ENCODE assay signal across 1 cellular context in the genomic region with DNA sequence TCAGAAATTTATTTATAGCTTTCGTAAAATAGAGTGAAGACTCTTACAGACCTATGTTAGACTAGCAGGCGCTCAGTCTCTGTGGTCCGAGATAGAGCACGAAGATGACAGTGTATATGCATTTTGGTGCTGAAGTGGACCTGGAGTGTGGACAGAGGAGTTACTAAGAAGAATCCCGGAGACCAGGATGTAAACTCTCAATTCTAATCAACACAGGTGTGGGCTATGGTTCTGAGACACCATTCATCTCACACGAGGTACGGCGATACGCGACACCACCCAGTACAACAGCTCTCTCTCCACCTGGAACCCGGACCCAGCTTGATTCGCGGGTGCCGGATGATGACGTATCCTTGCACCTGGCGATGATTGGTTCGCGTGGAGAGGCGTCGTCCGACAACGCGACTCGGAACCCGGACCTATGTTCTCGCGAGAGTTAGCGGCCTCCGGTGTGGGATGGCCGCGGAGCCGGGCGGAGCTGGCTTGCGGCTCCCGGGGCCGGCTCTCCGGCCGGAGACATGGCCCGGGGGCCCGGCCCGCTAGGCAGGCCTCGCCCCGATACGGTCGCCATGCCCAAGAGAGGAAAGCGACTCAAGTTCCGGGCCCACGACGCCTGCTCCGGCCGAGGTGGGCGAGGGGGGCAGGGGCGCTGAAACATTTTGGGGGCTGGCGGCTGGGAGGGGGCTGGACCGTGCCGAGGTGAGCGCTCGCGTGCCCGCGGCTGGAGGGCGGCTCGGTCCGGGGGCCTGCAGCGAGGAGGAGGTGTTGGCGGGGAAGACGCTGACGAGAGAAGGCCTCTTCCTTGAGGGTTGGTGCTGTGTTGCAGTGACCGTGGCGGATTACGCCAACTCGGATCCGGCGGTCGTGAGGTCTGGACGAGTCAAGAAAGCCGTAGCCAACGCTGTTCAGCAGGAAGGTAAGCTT.
A peak's percentile ranks its signal among the peaks of the same experiment; 100 is the strongest.
TF ChIP-seq lines count a peak whose summit lies in the region.

A gene with protein sequence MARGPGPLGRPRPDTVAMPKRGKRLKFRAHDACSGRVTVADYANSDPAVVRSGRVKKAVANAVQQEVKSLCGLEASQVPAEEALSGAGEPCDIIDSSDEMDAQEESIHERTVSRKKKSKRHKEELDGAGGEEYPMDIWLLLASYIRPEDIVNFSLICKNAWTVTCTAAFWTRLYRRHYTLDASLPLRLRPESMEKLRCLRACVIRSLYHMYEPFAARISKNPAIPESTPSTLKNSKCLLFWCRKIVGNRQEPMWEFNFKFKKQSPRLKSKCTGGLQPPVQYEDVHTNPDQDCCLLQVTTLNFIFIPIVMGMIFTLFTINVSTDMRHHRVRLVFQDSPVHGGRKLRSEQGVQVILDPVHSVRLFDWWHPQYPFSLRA (plus strand): TSS at position 427 of the 924 bp plus-strand sequence. CDS start 92 bp downstream, at position 519.

TF ChIP-seq in HepG2, 621 proteins besides CTCF, POLR2A, EP300 and RAD21 (continued from another document and continues in another):
- TF ChIP-seq, protein P1, sequence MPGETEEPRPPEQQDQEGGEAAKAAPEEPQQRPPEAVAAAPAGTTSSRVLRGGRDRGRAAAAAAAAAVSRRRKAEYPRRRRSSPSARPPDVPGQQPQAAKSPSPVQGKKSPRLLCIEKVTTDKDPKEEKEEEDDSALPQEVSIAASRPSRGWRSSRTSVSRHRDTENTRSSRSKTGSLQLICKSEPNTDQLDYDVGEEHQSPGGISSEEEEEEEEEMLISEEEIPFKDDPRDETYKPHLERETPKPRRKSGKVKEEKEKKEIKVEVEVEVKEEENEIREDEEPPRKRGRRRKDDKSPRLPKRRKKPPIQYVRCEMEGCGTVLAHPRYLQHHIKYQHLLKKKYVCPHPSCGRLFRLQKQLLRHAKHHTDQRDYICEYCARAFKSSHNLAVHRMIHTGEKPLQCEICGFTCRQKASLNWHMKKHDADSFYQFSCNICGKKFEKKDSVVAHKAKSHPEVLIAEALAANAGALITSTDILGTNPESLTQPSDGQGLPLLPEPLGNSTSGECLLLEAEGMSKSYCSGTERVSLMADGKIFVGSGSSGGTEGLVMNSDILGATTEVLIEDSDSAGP (CRISPR knock-in tag; IDR thresholded peaks at IDR 0.05; ENCODE audit: borderline replicate concordance): peak; percentile 86
- TF ChIP-seq ZNF574 (CRISPR knock-in tag; IDR thresholded peaks at IDR 0.05) (peak; percentile 69; the same call in 1 of the 2 replicates), TOE1 (CRISPR knock-in tag; IDR thresholded peaks at IDR 0.05) (no peak), EED (CRISPR knock-in tag; IDR thresholded peaks at IDR 0.05) (peak; percentile 84; the same call in 1 of the 2 replicates), FOXA3 (CRISPR knock-in tag; IDR thresholded peaks at IDR 0.05) (peak; percentile 49; the same call in 1 of the 2 replicates), ZSCAN31 (CRISPR knock-in tag; IDR thresholded peaks at IDR 0.05; ENCODE audit: low read depth) (peak; percentile 76), ZNF629 (CRISPR knock-in tag; conservative IDR thresholded peaks at IDR 0.05) (no peak), HMGA1 (CRISPR knock-in tag; conservative IDR thresholded peaks at IDR 0.05) (no peak), BORCS8-MEF2B (CRISPR knock-in tag; IDR thresholded peaks at IDR 0.05) (peak; percentile 53; the same call in 1 of the 2 replicates), KDM5A (IDR thresholded peaks at IDR 0.05; ENCODE audit: borderline replicate concordance, low read length) (peak; percentile 93), SALL1 (CRISPR knock-in tag; IDR thresholded peaks at IDR 0.05) (peak; percentile 85), SPEN (CRISPR knock-in tag; IDR thresholded peaks at IDR 0.05; ENCODE audit: low read depth) (peak; percentile 52), ZNF234 (CRISPR knock-in tag; conservative IDR thresholded peaks at IDR 0.05) (no peak), ZNF768 (CRISPR knock-in tag; IDR thresholded peaks at IDR 0.05) (peak; percentile 20; the same call in 1 of the 2 replicates), CEBPZ (IDR thresholded peaks at IDR 0.05; ENCODE audit: low read length) (no peak), BRD4 (CRISPR knock-in tag; IDR thresholded peaks at IDR 0.05) (no peak), DMAP1 (CRISPR knock-in tag; IDR thresholded peaks at IDR 0.05) (peak; percentile 72)
- TF ChIP-seq, protein P2, sequence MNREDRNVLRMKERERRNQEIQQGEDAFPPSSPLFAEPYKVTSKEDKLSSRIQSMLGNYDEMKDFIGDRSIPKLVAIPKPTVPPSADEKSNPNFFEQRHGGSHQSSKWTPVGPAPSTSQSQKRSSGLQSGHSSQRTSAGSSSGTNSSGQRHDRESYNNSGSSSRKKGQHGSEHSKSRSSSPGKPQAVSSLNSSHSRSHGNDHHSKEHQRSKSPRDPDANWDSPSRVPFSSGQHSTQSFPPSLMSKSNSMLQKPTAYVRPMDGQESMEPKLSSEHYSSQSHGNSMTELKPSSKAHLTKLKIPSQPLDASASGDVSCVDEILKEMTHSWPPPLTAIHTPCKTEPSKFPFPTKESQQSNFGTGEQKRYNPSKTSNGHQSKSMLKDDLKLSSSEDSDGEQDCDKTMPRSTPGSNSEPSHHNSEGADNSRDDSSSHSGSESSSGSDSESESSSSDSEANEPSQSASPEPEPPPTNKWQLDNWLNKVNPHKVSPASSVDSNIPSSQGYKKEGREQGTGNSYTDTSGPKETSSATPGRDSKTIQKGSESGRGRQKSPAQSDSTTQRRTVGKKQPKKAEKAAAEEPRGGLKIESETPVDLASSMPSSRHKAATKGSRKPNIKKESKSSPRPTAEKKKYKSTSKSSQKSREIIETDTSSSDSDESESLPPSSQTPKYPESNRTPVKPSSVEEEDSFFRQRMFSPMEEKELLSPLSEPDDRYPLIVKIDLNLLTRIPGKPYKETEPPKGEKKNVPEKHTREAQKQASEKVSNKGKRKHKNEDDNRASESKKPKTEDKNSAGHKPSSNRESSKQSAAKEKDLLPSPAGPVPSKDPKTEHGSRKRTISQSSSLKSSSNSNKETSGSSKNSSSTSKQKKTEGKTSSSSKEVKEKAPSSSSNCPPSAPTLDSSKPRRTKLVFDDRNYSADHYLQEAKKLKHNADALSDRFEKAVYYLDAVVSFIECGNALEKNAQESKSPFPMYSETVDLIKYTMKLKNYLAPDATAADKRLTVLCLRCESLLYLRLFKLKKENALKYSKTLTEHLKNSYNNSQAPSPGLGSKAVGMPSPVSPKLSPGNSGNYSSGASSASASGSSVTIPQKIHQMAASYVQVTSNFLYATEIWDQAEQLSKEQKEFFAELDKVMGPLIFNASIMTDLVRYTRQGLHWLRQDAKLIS (CRISPR knock-in tag; IDR thresholded peaks at IDR 0.05): no peak
- TF ChIP-seq, protein P3, sequence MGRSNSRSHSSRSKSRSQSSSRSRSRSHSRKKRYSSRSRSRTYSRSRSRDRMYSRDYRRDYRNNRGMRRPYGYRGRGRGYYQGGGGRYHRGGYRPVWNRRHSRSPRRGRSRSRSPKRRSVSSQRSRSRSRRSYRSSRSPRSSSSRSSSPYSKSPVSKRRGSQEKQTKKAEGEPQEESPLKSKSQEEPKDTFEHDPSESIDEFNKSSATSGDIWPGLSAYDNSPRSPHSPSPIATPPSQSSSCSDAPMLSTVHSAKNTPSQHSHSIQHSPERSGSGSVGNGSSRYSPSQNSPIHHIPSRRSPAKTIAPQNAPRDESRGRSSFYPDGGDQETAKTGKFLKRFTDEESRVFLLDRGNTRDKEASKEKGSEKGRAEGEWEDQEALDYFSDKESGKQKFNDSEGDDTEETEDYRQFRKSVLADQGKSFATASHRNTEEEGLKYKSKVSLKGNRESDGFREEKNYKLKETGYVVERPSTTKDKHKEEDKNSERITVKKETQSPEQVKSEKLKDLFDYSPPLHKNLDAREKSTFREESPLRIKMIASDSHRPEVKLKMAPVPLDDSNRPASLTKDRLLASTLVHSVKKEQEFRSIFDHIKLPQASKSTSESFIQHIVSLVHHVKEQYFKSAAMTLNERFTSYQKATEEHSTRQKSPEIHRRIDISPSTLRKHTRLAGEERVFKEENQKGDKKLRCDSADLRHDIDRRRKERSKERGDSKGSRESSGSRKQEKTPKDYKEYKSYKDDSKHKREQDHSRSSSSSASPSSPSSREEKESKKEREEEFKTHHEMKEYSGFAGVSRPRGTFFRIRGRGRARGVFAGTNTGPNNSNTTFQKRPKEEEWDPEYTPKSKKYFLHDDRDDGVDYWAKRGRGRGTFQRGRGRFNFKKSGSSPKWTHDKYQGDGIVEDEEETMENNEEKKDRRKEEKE (IDR thresholded peaks at IDR 0.05): no peak
- TF ChIP-seq, protein P4, sequence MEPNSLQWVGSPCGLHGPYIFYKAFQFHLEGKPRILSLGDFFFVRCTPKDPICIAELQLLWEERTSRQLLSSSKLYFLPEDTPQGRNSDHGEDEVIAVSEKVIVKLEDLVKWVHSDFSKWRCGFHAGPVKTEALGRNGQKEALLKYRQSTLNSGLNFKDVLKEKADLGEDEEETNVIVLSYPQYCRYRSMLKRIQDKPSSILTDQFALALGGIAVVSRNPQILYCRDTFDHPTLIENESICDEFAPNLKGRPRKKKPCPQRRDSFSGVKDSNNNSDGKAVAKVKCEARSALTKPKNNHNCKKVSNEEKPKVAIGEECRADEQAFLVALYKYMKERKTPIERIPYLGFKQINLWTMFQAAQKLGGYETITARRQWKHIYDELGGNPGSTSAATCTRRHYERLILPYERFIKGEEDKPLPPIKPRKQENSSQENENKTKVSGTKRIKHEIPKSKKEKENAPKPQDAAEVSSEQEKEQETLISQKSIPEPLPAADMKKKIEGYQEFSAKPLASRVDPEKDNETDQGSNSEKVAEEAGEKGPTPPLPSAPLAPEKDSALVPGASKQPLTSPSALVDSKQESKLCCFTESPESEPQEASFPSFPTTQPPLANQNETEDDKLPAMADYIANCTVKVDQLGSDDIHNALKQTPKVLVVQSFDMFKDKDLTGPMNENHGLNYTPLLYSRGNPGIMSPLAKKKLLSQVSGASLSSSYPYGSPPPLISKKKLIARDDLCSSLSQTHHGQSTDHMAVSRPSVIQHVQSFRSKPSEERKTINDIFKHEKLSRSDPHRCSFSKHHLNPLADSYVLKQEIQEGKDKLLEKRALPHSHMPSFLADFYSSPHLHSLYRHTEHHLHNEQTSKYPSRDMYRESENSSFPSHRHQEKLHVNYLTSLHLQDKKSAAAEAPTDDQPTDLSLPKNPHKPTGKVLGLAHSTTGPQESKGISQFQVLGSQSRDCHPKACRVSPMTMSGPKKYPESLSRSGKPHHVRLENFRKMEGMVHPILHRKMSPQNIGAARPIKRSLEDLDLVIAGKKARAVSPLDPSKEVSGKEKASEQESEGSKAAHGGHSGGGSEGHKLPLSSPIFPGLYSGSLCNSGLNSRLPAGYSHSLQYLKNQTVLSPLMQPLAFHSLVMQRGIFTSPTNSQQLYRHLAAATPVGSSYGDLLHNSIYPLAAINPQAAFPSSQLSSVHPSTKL (CRISPR knock-in tag; IDR thresholded peaks at IDR 0.05): no peak
